In genomic region chr6:37979392-37980221, GRCh38 we compare ENCODE assay signal across 14 cellular contexts.
A peak's percentile ranks its signal among the peaks of the same experiment; 100 is the strongest.
DNase-seq lines count a peak whose midpoint lies in the region; ATAC-seq, FAIRE-seq and TF ChIP-seq lines count a peak whose summit lies in the region.
"Had no signal": no experiment of that assay in that cellular context is flagged by ENCODE, and none has a peak within 500 bp of the region (broad histone marks: within the 10 kb centered on the region; RNA-seq: fewer than 3 reads in every experiment).

No MANE protein-coding gene starts in this region.

- FAIRE-seq in HepG2 (lab: Jason Lieb, UNC) (no peak), astrocyte (lab: Jason Lieb, UNC) (no peak)
- FAIRE-seq: islet of Langerhans had no signal

- peaks cover 4% of the 10 kb centered on the region for H3K36me3 Mint-ChIP-seq in astrocyte (ENCODE audit: low read depth, unreplicated experiment)
- H3K36me3 Mint-ChIP-seq in memory B cell = peaks cover 10% of the 10 kb centered on the region

- 62% methylated on average over 4 of the region's 5 CpGs for WGBS in right lobe of liver (ENCODE audit: insufficient coverage, low coverage, low lambda C conversion rate, missing lambda C conversion rate)
- WGBS in HepG2 (ENCODE audit: low lambda C conversion rate) = 78% methylated on average over 5 of the region's 5 CpGs

- H3K4me1 ChIP-seq in right lobe of liver = peaks cover 0 to 20% (median 10%) of the 10 kb centered on the region in 4 donors
- no peaks in the 10 kb centered on the region for H3K4me1 ChIP-seq in HepG2 (ENCODE audit: insufficient read depth, low read length)
- H3K4me1 ChIP-seq in astrocyte (ENCODE audit: insufficient read depth, low read length) = no peaks in the 10 kb centered on the region
- H3K4me1 ChIP-seq in Karpas-422 (ENCODE audit: low read length) = no peaks in the 10 kb centered on the region
- peaks cover 49% of the 10 kb centered on the region for H3K4me1 ChIP-seq in vagina

- peaks cover 2% of the 10 kb centered on the region for H3K9me3 Mint-ChIP-seq in astrocyte (ENCODE audit: unreplicated experiment)
- peaks cover 4% of the 10 kb centered on the region for H3K9me3 Mint-ChIP-seq in memory B cell

- CTCF ChIA-PET in HepG2 (lab: Yijun Ruan, JAX; ENCODE audit: low intra/inter-chr PET ratio, low total read pairs) = no interaction called here

- intact Hi-C loops in right lobe of liver (cut with DNase I) = no loop called here
- intact Hi-C loops in HepG2 (cut with micrococcal nuclease; ENCODE audit: unreplicated experiment) = no loop called here
- intact Hi-C loops in vagina (cut with DNase I) = loop anchor here (10.0 kb wide), 1 partner anchor 885 kb away; no protein-coding TSS in a partner anchor

- in situ Hi-C loops in HepG2 (cut with HindIII; ENCODE audit: extremely low pct_ligation_motif_present, low pct_unique_long_range_greater_than_20kb) = no loop called here

- no peak overlapping the region for H3K4me3 Mint-ChIP-seq in astrocyte (ENCODE audit: unreplicated experiment)
- no peak overlapping the region for H3K4me3 Mint-ChIP-seq in memory B cell
- H3K4me3 Mint-ChIP-seq: activated CD8-positive, alpha-beta T cell treated with anti-CD3 and anti-CD28 coated beads, Interleukin-2, amount 10 ng/mL, durations not matched to agents 7 days and 5 days; HFFc6 had no signal

- H2AFZ ChIP-seq in HepG2 (ENCODE audit: low read length) (no peak overlapping the region), astrocyte (ENCODE audit: low read depth, low read length) (no peak overlapping the region), Karpas-422 (ENCODE audit: low read length) (no peak overlapping the region)

- peaks cover 39% of the 10 kb centered on the region for H3K79me2 ChIP-seq in HepG2 (ENCODE audit: insufficient read depth, low read length)
- H3K79me2 ChIP-seq in astrocyte (ENCODE audit: insufficient read depth, low read length) = peaks cover 99% of the 10 kb centered on the region
- H3K79me2 ChIP-seq in Karpas-422 (ENCODE audit: low read length) = no peaks in the 10 kb centered on the region

- no peak for TF ChIP-seq EP300 in HepG2 (IDR thresholded peaks at IDR 0.05; ENCODE audit: low read depth in 2 of 2, low read length in 2 of 2)
- no peak for TF ChIP-seq EP300 in HepG2 (CRISPR knock-in tag; IDR thresholded peaks at IDR 0.05; ENCODE audit: borderline replicate concordance)

- H3K27me3 Mint-ChIP-seq in astrocyte (ENCODE audit: low read depth, unreplicated experiment) = no peaks in the 10 kb centered on the region
- no peaks in the 10 kb centered on the region for H3K27me3 Mint-ChIP-seq in memory B cell

- H3K36me3 ChIP-seq in right lobe of liver (no peaks in the 10 kb centered on the region), HepG2 (replicated peaks in 1 of 2; ENCODE audit: control insufficient read depth in 1 of 2, insufficient read depth in 2 of 2, low read length in 2 of 2) (no peaks in the 10 kb centered on the region), astrocyte (ENCODE audit: insufficient read depth, low read length) (no peaks in the 10 kb centered on the region), Karpas-422 (ENCODE audit: insufficient read depth, low read length) (no peaks in the 10 kb centered on the region), vagina (no peaks in the 10 kb centered on the region)

- BruUV-seq in HepG2 (replicated peaks; lab: Mats Ljungman, UMichigan) = no TSS peak

- ATAC-seq in right lobe of liver = peak in 3 of 4 donors; percentile 24 to 47 (median 25)
- no peak for ATAC-seq in HepG2
- no peak for ATAC-seq in memory B cell (ENCODE audit: low read depth)
- ATAC-seq: activated CD8-positive, alpha-beta T cell treated with anti-CD3 and anti-CD28 coated beads, Interleukin-2, amount 10 ng/mL, durations not matched to agents 7 days and 5 days had no signal

- H3K27ac Mint-ChIP-seq in astrocyte (ENCODE audit: unreplicated experiment) = peak overlapping the region; percentile 44
- peak overlapping the region; percentile 9 for H3K27ac Mint-ChIP-seq in memory B cell
- H3K27ac Mint-ChIP-seq: activated CD8-positive, alpha-beta T cell treated with anti-CD3 and anti-CD28 coated beads, Interleukin-2, amount 10 ng/mL, durations not matched to agents 7 days and 5 days; HFFc6 had no signal

- H3K27ac ChIP-seq in right lobe of liver (no peak overlapping the region), HepG2 (ENCODE audit: extremely low read length, insufficient read depth, low read length) (no peak overlapping the region), astrocyte (ENCODE audit: low read depth, low read length) (no peak overlapping the region), Karpas-422 (ENCODE audit: low read length) (no peak overlapping the region), vagina (no peak overlapping the region)
- H3K27ac ChIP-seq: transverse colon had no signal

- H3K9me2 ChIP-seq in Karpas-422 (replicated peaks; ENCODE audit: insufficient read depth, low read length) = no peaks in the 10 kb centered on the region

- H3K4me3 ChIP-seq in right lobe of liver (no peak overlapping the region), HepG2 (replicated peaks in 1 of 3; ENCODE audit: insufficient read depth in 1 of 3, low read depth in 2 of 3, low read length in 3 of 3) (no peak overlapping the region), astrocyte (ENCODE audit: insufficient read depth, low read depth, low read length) (no peak overlapping the region), Karpas-422 (ENCODE audit: low read length) (no peak overlapping the region), vagina (no peak overlapping the region)
- H3K4me3 ChIP-seq: transverse colon had no signal

- TF ChIP-seq RAD21 in HepG2 (CRISPR knock-in tag; IDR thresholded peaks at IDR 0.05) = no peak

- TF ChIP-seq POLR2A in right lobe of liver (IDR thresholded peaks at IDR 0.05) (no peak), HepG2 (IDR thresholded peaks at IDR 0.05; ENCODE audit: insufficient read depth in 1 of 2, low read depth in 2 of 2, low read length in 2 of 2) (no peak), vagina (IDR thresholded peaks at IDR 0.05) (no peak)

- H3K9ac ChIP-seq in HepG2 (ENCODE audit: insufficient read depth, low read depth, low read length) (no peak overlapping the region), astrocyte (ENCODE audit: low read length) (no peak overlapping the region), Karpas-422 (ENCODE audit: low read length) (no peak overlapping the region)

- H4K20me1 ChIP-seq in HepG2 (ENCODE audit: insufficient read depth, low read length) (peaks cover 6% of the 10 kb centered on the region), astrocyte (ENCODE audit: insufficient read depth, low read length) (peaks cover 87% of the 10 kb centered on the region), Karpas-422 (ENCODE audit: insufficient read depth, low read depth, low read length) (peaks cover 40% of the 10 kb centered on the region)

- H3K4me1 Mint-ChIP-seq in astrocyte (ENCODE audit: low read depth, unreplicated experiment) (peaks cover 31% of the 10 kb centered on the region), memory B cell (peaks cover 44% of the 10 kb centered on the region)

- DNase-seq in right lobe of liver = no peak
- no peak for DNase-seq in HepG2 (ENCODE audit: low spot score)
- DNase-seq in astrocyte (ENCODE audit: low read depth) = no peak
- DNase-seq in memory B cell (ENCODE audit: low spot score in 2 of 2) = no peak
- DNase-seq in Karpas-422 = no peak
- DNase-seq in AML-193 (lab: John Stamatoyannopoulos, UW) = no peak
- DNase-seq in vagina (ENCODE audit: extremely low spot score in 2 of 2) = no peak
- DNase-seq in dedifferentiated amniotic fluid mesenchymal stem cell (ENCODE audit: extremely low spot score) = no peak
- DNase-seq: activated CD8-positive, alpha-beta T cell treated with anti-CD3 and anti-CD28 coated beads, Interleukin-2, amount 10 ng/mL, durations not matched to agents 7 days and 5 days; amygdala; HFFc6; stimulated activated naive CD4-positive, alpha-beta T cell; transverse colon had no signal

- POLR2A ChIA-PET in HepG2 (lab: Yijun Ruan, JAX) = no interaction called here

- TF ChIP-seq CTCF in right lobe of liver (IDR thresholded peaks at IDR 0.05) = no peak
- TF ChIP-seq CTCF in HepG2 (CRISPR knock-in tag; IDR thresholded peaks at IDR 0.05) = no peak
- no peak for TF ChIP-seq CTCF in astrocyte (IDR thresholded peaks at IDR 0.05; ENCODE audit: insufficient read depth, low read depth, low read length)
- no peak for TF ChIP-seq CTCF in vagina (IDR thresholded peaks at IDR 0.05)

- H3K9me3 ChIP-seq in right lobe of liver = no peaks in the 10 kb centered on the region
- H3K9me3 ChIP-seq in HepG2 (ENCODE audit: low read length) = peaks cover 5% of the 10 kb centered on the region
- no peaks in the 10 kb centered on the region for H3K9me3 ChIP-seq in astrocyte (ENCODE audit: insufficient read depth, low read depth, low read length)
- peaks cover 6% of the 10 kb centered on the region for H3K9me3 ChIP-seq in Karpas-422 (ENCODE audit: low read length)
- peaks cover 3% of the 10 kb centered on the region for H3K9me3 ChIP-seq in vagina

- no peaks in the 10 kb centered on the region for H3K27me3 ChIP-seq in right lobe of liver
- H3K27me3 ChIP-seq in HepG2 (ENCODE audit: control insufficient read depth in 1 of 2, insufficient read depth in 2 of 2, low read length in 2 of 2) = no peaks in the 10 kb centered on the region
- no peaks in the 10 kb centered on the region for H3K27me3 ChIP-seq in astrocyte (ENCODE audit: insufficient read depth, low read length)
- no peaks in the 10 kb centered on the region for H3K27me3 ChIP-seq in Karpas-422 (ENCODE audit: low read length)
- no peaks in the 10 kb centered on the region for H3K27me3 ChIP-seq in vagina
- H3K27me3 ChIP-seq: transverse colon had no signal

- H3K4me2 ChIP-seq in HepG2 (ENCODE audit: low read depth, low read length) (no peak overlapping the region), astrocyte (ENCODE audit: low read length) (no peak overlapping the region), Karpas-422 (ENCODE audit: low read depth, low read length, poor library complexity, severe bottlenecking) (no peak overlapping the region)

TF ChIP-seq in HepG2, 621 proteins besides CTCF, POLR2A, EP300 and RAD21 (continues in another document):
- TF ChIP-seq ZNF563 (CRISPR knock-in tag; IDR thresholded peaks at IDR 0.05) (no peak), MAF1 (CRISPR knock-in tag; IDR thresholded peaks at IDR 0.05; ENCODE audit: borderline replicate concordance) (no peak), ATRX (CRISPR knock-in tag; IDR thresholded peaks at IDR 0.05; ENCODE audit: borderline replicate concordance) (no peak), FOXO1 (CRISPR knock-in tag; IDR thresholded peaks at IDR 0.05) (no peak), SETDB1 (CRISPR knock-in tag; IDR thresholded peaks at IDR 0.05; ENCODE audit: borderline replicate concordance) (no peak), RFX3 (CRISPR knock-in tag; IDR thresholded peaks at IDR 0.05) (no peak), ZNF878 (CRISPR knock-in tag; IDR thresholded peaks at IDR 0.05) (no peak), ZNF775 (CRISPR knock-in tag; IDR thresholded peaks at IDR 0.05; ENCODE audit: borderline replicate concordance) (no peak)

Comparison
In these comparisons a context has a peak if more than half of its experiments do, and no peak if none do; other contexts are left out.
1. ATAC-seq: peak in right lobe of liver (3 of 4); none in HepG2 (single experiment) and memory B cell (single experiment).